In the genomic region with DNA sequence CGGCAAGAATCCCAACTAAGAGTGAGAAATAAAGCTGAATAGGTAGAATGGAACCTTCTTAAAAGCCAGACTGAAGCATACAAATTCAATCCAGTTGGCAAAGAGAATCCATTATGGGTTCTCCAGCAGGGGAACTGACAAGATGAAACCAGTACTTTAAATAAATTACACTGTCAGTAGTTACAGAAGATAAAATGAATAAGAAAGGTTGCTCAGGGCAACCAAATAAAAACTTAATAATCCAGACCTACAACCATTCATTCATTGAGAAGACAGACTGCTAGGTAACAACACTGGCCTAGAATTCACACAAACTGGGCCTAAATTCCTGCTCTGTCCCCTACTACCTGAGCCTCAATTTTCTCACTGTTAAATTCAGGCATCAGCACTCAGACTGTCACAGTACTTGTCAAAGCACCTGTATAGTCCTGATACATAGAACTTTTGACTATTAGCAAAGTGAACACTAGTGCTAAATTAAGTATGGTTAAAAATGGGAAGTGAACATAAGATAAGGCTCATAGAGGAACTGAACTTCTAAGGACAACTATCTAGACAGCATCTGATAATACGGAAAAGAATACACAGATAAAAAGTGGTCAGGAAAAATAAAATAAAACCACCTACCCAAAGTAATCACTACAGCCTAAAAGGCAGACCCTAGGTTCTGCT, we compare ENCODE assay signal across 8 cellular contexts. TPM values are rescaled to one million over a fixed set of nuclear protein-coding genes. Genes with fewer than 3 reads are reported as not detected.
A peak's percentile ranks its signal among the peaks of the same experiment; 100 is the strongest.
DNase-seq lines count a peak whose midpoint lies in the region; ATAC-seq and TF ChIP-seq lines count a peak whose summit lies in the region.

No MANE protein-coding gene starts in this region.

- no peaks in the 10 kb centered on the region for H3K9me3 Mint-ChIP-seq in activated naive CD4-positive, alpha-beta T cell treated with anti-CD3 and anti-CD28 coated beads, Interleukin-2, amount 50 U/mL, for 72 hours

- H4K20me1 ChIP-seq in OCI-LY3 (ENCODE audit: insufficient read depth, low read length): peaks cover 79% of the 10 kb centered on the region

- H2AFZ ChIP-seq in OCI-LY3 (ENCODE audit: low read depth, low read length): no peak overlapping the region

- H3K27ac ChIP-seq in OCI-LY3 (ENCODE audit: low read length): peak overlapping the region; percentile 63
- peak overlapping the region; percentile 23 for H3K27ac ChIP-seq in foreskin keratinocyte
- peak overlapping the region; percentile 15 to 56 (median 30) for H3K27ac ChIP-seq in thyroid gland

- peak overlapping the region; percentile 41 for H3K4me2 ChIP-seq in OCI-LY3 (ENCODE audit: low read length)

- no peak for ATAC-seq in activated naive CD4-positive, alpha-beta T cell treated with anti-CD3 and anti-CD28 coated beads, Interleukin-2, amount 50 U/mL, for 72 hours
- peak; percentile 6 for ATAC-seq in foreskin keratinocyte
- no peak for ATAC-seq in HG02610 (IDR thresholded peaks at IDR 0.05; ENCODE audit: unreplicated experiment)

- no peak for TF ChIP-seq CTCF in OCI-LY3 (IDR thresholded peaks at IDR 0.05; ENCODE audit: low read depth, low read length)
- TF ChIP-seq CTCF in foreskin keratinocyte (conservative IDR thresholded peaks at IDR 0.05): peak; percentile 4
- TF ChIP-seq CTCF in thyroid gland (IDR thresholded peaks at IDR 0.05): no peak

- no peak for TF ChIP-seq POLR2A in thyroid gland (IDR thresholded peaks at IDR 0.05)

- WGBS in thyroid gland, 2 donors: 61 to 72% methylated on average over 2 of the region's 2 CpGs

- H3K9me3 ChIP-seq in OCI-LY3 (ENCODE audit: insufficient read depth, low read length) (no peaks in the 10 kb centered on the region), thyroid gland (no peaks in the 10 kb centered on the region)

- H3K36me3 Mint-ChIP-seq in activated naive CD4-positive, alpha-beta T cell treated with anti-CD3 and anti-CD28 coated beads, Interleukin-2, amount 50 U/mL, for 72 hours: peaks cover 25 to 49% of the 10 kb centered on the region in 2 donors

- intact Hi-C loops in thyroid gland (cut with DNase I): loop anchor here (10.0 kb wide), 1 partner anchor 136 kb away; no protein-coding TSS in a partner anchor

- H3K4me1 ChIP-seq in OCI-LY3 (ENCODE audit: low read length) (peaks cover 37% of the 10 kb centered on the region), foreskin keratinocyte (peaks cover 24% of the 10 kb centered on the region), thyroid gland (peaks cover 36 to 42% of the 10 kb centered on the region in 2 donors)

- H3K4me3 ChIP-seq in OCI-LY3 (ENCODE audit: low read length) (peak overlapping the region; percentile 55), thyroid gland (replicated peaks in 1 of 3) (no peak overlapping the region)

- no peak overlapping the region for H3K9ac ChIP-seq in OCI-LY3 (ENCODE audit: low read length)

- H3K27ac Mint-ChIP-seq in activated naive CD4-positive, alpha-beta T cell treated with anti-CD3 and anti-CD28 coated beads, Interleukin-2, amount 50 U/mL, for 72 hours: peak overlapping the region; percentile 27 to 39

- DNase-seq in activated naive CD4-positive, alpha-beta T cell treated with anti-CD3 and anti-CD28 coated beads, Interleukin-2, amount 50 U/mL, for 72 hours (ENCODE audit: low spot score in 2 of 2): no peak
- no peak for DNase-seq in activated naive CD4-positive, alpha-beta T cell (lab: John Stamatoyannopoulos, UW)
- no peak for DNase-seq in foreskin keratinocyte
- no peak for DNase-seq in thyroid gland
- no peak for DNase-seq in HT-29 (ENCODE audit: low spot score)
- DNase-seq in islet precursor cell: no peak

- H3K79me2 ChIP-seq in OCI-LY3 (ENCODE audit: low read length): peaks cover 100% of the 10 kb centered on the region

- H3K27me3 ChIP-seq in OCI-LY3 (ENCODE audit: low read depth, low read length): no peaks in the 10 kb centered on the region
- H3K27me3 ChIP-seq in foreskin keratinocyte: no peaks in the 10 kb centered on the region
- H3K27me3 ChIP-seq in thyroid gland: no peaks in the 10 kb centered on the region

- H3K36me3 ChIP-seq in OCI-LY3 (replicated peaks; ENCODE audit: low read depth, low read length) (peaks cover 34% of the 10 kb centered on the region), thyroid gland (no peaks in the 10 kb centered on the region)

RNA-seq across cellular contexts. Expression of a gene that starts 6.0 kb away (rescaled TPM):
- total RNA-seq in activated naive CD4-positive, alpha-beta T cell treated with anti-CD3 and anti-CD28 coated beads, Interleukin-2, amount 50 U/mL, for 72 hours: 100 to 1,000 TPM; 130 to 184 TPM
- 100 and 107 TPM in 2 replicates for total RNA-seq in foreskin keratinocyte
- 25.8 and 29.6 TPM in 2 replicates for polyA plus RNA-seq in foreskin keratinocyte
- total RNA-seq in thyroid gland: 100 to 1,000 TPM; 164 to 239 (median 195) TPM
- 107 and 119 TPM in 2 replicates for total RNA-seq in HT-29 (2014; rRNA removed; shearing (Covaris generic))
